Comparison of ENCODE assay signal across 2 cellular contexts in genomic region chr12:62103736-62104135, GRCh38.
TF ChIP-seq lines count a peak whose summit lies in the region.

No MANE protein-coding gene starts in this region.

TF ChIP-seq in GM23338, 12 proteins besides CTCF, POLR2A, EP300 and RAD21 (continued from another document):
- TF ChIP-seq REST (IDR thresholded peaks at IDR 0.05; ENCODE audit: unreplicated experiment) (no peak), ZNF331 (CRISPR knock-in tag; IDR thresholded peaks at IDR 0.05; ENCODE audit: low read depth) (no peak), CREB1 (CRISPR knock-in tag; IDR thresholded peaks at IDR 0.05; ENCODE audit: low read depth) (no peak), ETS1 (IDR thresholded peaks at IDR 0.05) (no peak)
TF ChIP-seq in GM23338: peak in this region for 0.

TF ChIP-seq in H1, 55 proteins besides CTCF, POLR2A, EP300 and RAD21:
- TF ChIP-seq JUN (IDR thresholded peaks at IDR 0.05; ENCODE audit: low read depth, low read length) (no peak), RXRA (IDR thresholded peaks at IDR 0.05; ENCODE audit: insufficient read depth, low read depth, low read length) (no peak), RBBP5 (IDR thresholded peaks at IDR 0.05; ENCODE audit: borderline replicate concordance, low read depth, low read length) (no peak), HDAC6 (IDR thresholded peaks at IDR 0.05; ENCODE audit: low read depth, low read length) (no peak), CEBPB (IDR thresholded peaks at IDR 0.05; ENCODE audit: low read depth, low read length) (no peak), MAX (IDR thresholded peaks at IDR 0.05) (no peak), PHF8 (conservative IDR thresholded peaks at IDR 0.05; ENCODE audit: low read depth, low read length) (no peak), ATF2 (IDR thresholded peaks at IDR 0.05; ENCODE audit: low read length) (no peak), BACH1 (IDR thresholded peaks at IDR 0.05; ENCODE audit: low read length) (no peak), FOSL1 (IDR thresholded peaks at IDR 0.05; ENCODE audit: insufficient read depth, low read depth, low read length) (no peak), SAP30 (IDR thresholded peaks at IDR 0.05; ENCODE audit: insufficient read depth, insufficient replicate concordance, low read length) (no peak), TCF12 (IDR thresholded peaks at IDR 0.05; ENCODE audit: low read depth, low read length) (no peak), CHD7 (IDR thresholded peaks at IDR 0.05; ENCODE audit: insufficient replicate concordance, low read length) (no peak), SP1 (IDR thresholded peaks at IDR 0.05; ENCODE audit: low read depth, low read length) (no peak), CBX8 (IDR thresholded peaks at IDR 0.05; ENCODE audit: borderline replicate concordance, low read depth, low read length) (no peak), MAFK (IDR thresholded peaks at IDR 0.05; ENCODE audit: low read depth, low read length) (no peak), NANOG (IDR thresholded peaks at IDR 0.05; ENCODE audit: insufficient read depth, low read depth, low read length, poor library complexity, severe bottlenecking) (no peak)
